ENCODE assay signal across 9 cellular contexts in the genomic region with DNA sequence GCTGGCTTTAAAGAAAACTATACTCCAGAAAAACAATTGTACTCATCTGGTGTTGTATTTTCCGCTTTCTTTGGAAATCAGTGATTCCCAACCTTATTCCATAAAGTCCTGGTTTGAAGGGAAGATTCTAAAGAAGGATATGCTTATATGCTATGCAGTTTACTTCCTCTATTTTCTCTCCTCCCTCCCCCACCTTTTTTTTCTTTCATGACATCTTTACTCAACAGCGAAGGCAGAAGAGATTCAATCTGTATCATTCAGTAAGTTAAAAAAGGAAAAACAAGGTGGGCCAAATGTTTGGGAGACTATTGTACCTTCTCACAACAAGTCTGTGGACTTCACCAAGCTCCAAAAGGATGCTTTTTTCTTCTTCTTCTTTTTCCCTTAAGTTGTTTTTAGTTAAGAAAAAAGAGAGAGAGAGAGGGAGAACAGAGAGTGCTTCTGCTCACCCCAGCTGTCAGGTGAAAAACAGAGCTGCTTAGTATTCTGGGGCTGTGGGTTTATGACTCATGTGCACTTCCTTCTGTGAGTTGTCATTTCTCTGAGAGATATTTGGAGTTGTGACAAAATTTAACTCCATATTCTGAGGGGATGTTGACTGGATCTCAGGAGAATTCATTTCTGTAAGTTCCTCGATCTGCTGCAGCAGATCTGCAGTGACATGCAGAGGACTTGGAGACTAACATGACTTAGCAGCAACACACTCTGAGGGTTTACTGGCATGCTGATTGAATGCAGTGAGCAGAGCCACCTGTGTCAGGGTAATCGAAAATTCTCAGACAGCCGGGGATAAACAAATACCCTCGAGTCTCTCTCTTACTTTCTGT.
DNase-seq lines count a peak whose midpoint lies in the region; ATAC-seq, FAIRE-seq and TF ChIP-seq lines count a peak whose summit lies in the region.
"Had no signal": no experiment of that assay in that cellular context is flagged by ENCODE, and none has a peak within 500 bp of the region (broad histone marks: within the 10 kb centered on the region; RNA-seq: fewer than 3 reads in every experiment).

No MANE protein-coding gene starts in this region.

- no peaks in the 10 kb centered on the region for H3K9me3 Mint-ChIP-seq in stimulated activated memory B cell treated with anti-CD40 and anti-IgM and Interleukin-4, amounts not matched to agents 10 μg/mL and 1 μg/mL and 100 μg/mL, for 72 hours

- H3K27me3 ChIP-seq in SK-N-SH (ENCODE audit: insufficient read depth) (no peaks in the 10 kb centered on the region), adipocyte (replicated peaks; ENCODE audit: control insufficient read depth, insufficient read depth, low read length) (no peaks in the 10 kb centered on the region), left lung (no peaks in the 10 kb centered on the region)

- H3K79me2 ChIP-seq in SK-N-SH (ENCODE audit: insufficient read depth): 0 out of 2 replicates have a peak, but pooled peaks cover 3% of the 10 kb centered on the region

- DNase-seq in AG08395 (ENCODE audit: low spot score) (peak; percentile 39), GM19239 (ENCODE audit: insufficient read length, low spot score) (peak; percentile 2), SK-N-SH (no peak), adipocyte (ENCODE audit: low read depth) (peak; percentile 58), left lung (no peak), NCI-H2196 (lab: John Stamatoyannopoulos, UW; ENCODE audit: unreplicated experiment) (no peak)

- TF ChIP-seq CTCF in SK-N-SH (IDR thresholded peaks at IDR 0.05) (no peak), left lung (IDR thresholded peaks at IDR 0.05) (no peak)

- H3K36me3 ChIP-seq in SK-N-SH (replicated peaks in 1 of 2; ENCODE audit: control insufficient read depth in 1 of 2, insufficient read depth in 2 of 2, low read length in 1 of 2): peaks cover 4 to 26% of the 10 kb centered on the region in 2 experiments
- H3K36me3 ChIP-seq in adipocyte (ENCODE audit: control insufficient read depth, insufficient read depth, low read length, severe bottlenecking): no peaks in the 10 kb centered on the region
- H3K36me3 ChIP-seq in left lung: no peaks in the 10 kb centered on the region

- CTCF ChIA-PET in SK-N-SH (lab: Yijun Ruan, JAX): interaction anchor here (1.2 to 4.6 kb wide), 5 partner anchors 10 to 333 kb away, joined by 4 to 20 read pairs (median 10); no protein-coding TSS in a partner anchor

- peak overlapping the region; percentile 91 to 96 for H3K27ac ChIP-seq in SK-N-SH (ENCODE audit: low read depth in 2 of 2, low read length in 1 of 2)
- peak overlapping the region; percentile 50 to 64 for H3K27ac ChIP-seq in left lung

- TF ChIP-seq EP300 in SK-N-SH (IDR thresholded peaks at IDR 0.05; ENCODE audit: borderline replicate concordance in 1 of 2, low read depth in 1 of 2, low read length in 1 of 2): peak; percentile 74 to 98

- H3K27ac Mint-ChIP-seq in stimulated activated memory B cell treated with anti-CD40 and anti-IgM and Interleukin-4, amounts not matched to agents 10 μg/mL and 1 μg/mL and 100 μg/mL, for 72 hours: peak overlapping the region; percentile 64

- peaks cover 31% of the 10 kb centered on the region for H3K4me1 Mint-ChIP-seq in stimulated activated memory B cell treated with anti-CD40 and anti-IgM and Interleukin-4, amounts not matched to agents 10 μg/mL and 1 μg/mL and 100 μg/mL, for 72 hours

- no peaks in the 10 kb centered on the region for H3K9me3 ChIP-seq in SK-N-SH
- H3K9me3 ChIP-seq in adipocyte (ENCODE audit: control insufficient read depth, low read length): no peaks in the 10 kb centered on the region
- no peaks in the 10 kb centered on the region for H3K9me3 ChIP-seq in left lung

- H3K4me2 ChIP-seq in SK-N-SH: peak overlapping the region; percentile 72

- TF ChIP-seq RAD21 in SK-N-SH (IDR thresholded peaks at IDR 0.05; ENCODE audit: low read length): no peak

- POLR2A ChIA-PET in SK-N-SH (lab: Yijun Ruan, JAX): no interaction called here

- ATAC-seq in HG03342 (IDR thresholded peaks at IDR 0.05; ENCODE audit: unreplicated experiment) (peak; percentile 81), left lung (peak; percentile 80)
- ATAC-seq in stimulated activated memory B cell treated with anti-CD40 and anti-IgM and Interleukin-4, amounts not matched to agents 10 μg/mL and 1 μg/mL and 100 μg/mL, for 72 hours: peak; percentile 95

- H3K9me2 ChIP-seq in SK-N-SH: no peaks in the 10 kb centered on the region

- peak overlapping the region; percentile 12 to 48; a peak in 3 of 4 replicates for H3K4me3 ChIP-seq in SK-N-SH (ENCODE audit: low read depth in 2 of 2, low read length in 1 of 2)
- H3K4me3 ChIP-seq in adipocyte (ENCODE audit: low read length): peak overlapping the region; percentile 22
- H3K4me3 ChIP-seq in left lung: no peak overlapping the region

- H3K27me3 Mint-ChIP-seq in stimulated activated memory B cell treated with anti-CD40 and anti-IgM and Interleukin-4, amounts not matched to agents 10 μg/mL and 1 μg/mL and 100 μg/mL, for 72 hours: no peaks in the 10 kb centered on the region

- no peaks in the 10 kb centered on the region for H4K20me1 ChIP-seq in SK-N-SH (ENCODE audit: insufficient read depth)

- no peak overlapping the region for H2AFZ ChIP-seq in SK-N-SH (ENCODE audit: low read depth)

- 19% methylated on average over 6 of the region's 6 CpGs for WGBS in SK-N-SH (ENCODE audit: low lambda C conversion rate)

- no peak for FAIRE-seq in GM19239 (lab: Jason Lieb, UNC)
- FAIRE-seq: G401.6 had no signal

- intact Hi-C loops in left lung (cut with DNase I): no loop called here

- H3F3A ChIP-seq in SK-N-SH (replicated peaks; ENCODE audit: insufficient read depth): peaks cover 46% of the 10 kb centered on the region

- peak overlapping the region; percentile 61 for H3K4me3 Mint-ChIP-seq in stimulated activated memory B cell treated with anti-CD40 and anti-IgM and Interleukin-4, amounts not matched to agents 10 μg/mL and 1 μg/mL and 100 μg/mL, for 72 hours

- no peaks in the 10 kb centered on the region for H3K36me3 Mint-ChIP-seq in stimulated activated memory B cell treated with anti-CD40 and anti-IgM and Interleukin-4, amounts not matched to agents 10 μg/mL and 1 μg/mL and 100 μg/mL, for 72 hours

- H3K9ac ChIP-seq in SK-N-SH: peak overlapping the region; percentile 31; the same call in 1 of the 2 replicates
- H3K9ac ChIP-seq in adipocyte (ENCODE audit: low read length): no peak overlapping the region

- H3K4me1 ChIP-seq in SK-N-SH (ENCODE audit: control insufficient read depth in 1 of 2, insufficient read depth in 2 of 2, low read depth in 1 of 2, low read length in 1 of 2) (peaks cover 6 to 19% of the 10 kb centered on the region in 2 experiments), adipocyte (ENCODE audit: control insufficient read depth, insufficient read depth, low read length) (peaks cover 23% of the 10 kb centered on the region), left lung (peaks cover 0 to 9% of the 10 kb centered on the region in 2 donors)

TF ChIP-seq in SK-N-SH, 30 proteins besides CTCF, POLR2A, EP300 and RAD21 (continues in another document):
- TF ChIP-seq YY1 (IDR thresholded peaks at IDR 0.05; ENCODE audit: low read depth) (no peak), RXRA (IDR thresholded peaks at IDR 0.05; ENCODE audit: borderline replicate concordance, low read depth) (peak; percentile 82), SMC3 (IDR thresholded peaks at IDR 0.05; ENCODE audit: low read depth, low read length) (no peak), SIN3A (IDR thresholded peaks at IDR 0.05; ENCODE audit: borderline replicate concordance, low read depth, low read length) (peak; percentile 94; the same call in 1 of the 2 replicates), FOXM1 (IDR thresholded peaks at IDR 0.05; ENCODE audit: low read depth) (peak; percentile 81; the same call in 1 of the 2 replicates), TEAD4 (IDR thresholded peaks at IDR 0.05; ENCODE audit: borderline replicate concordance, insufficient read depth) (peak; percentile 86), EZH2phosphoT487 (IDR thresholded peaks at IDR 0.05; ENCODE audit: borderline replicate concordance, low read depth) (no peak), GABPA (IDR thresholded peaks at IDR 0.05; ENCODE audit: low read depth) (no peak), CHD2 (IDR thresholded peaks at IDR 0.05; ENCODE audit: low read length, partially characterized antibody) (no peak), FOXJ3 (CRISPR knock-in tag; IDR thresholded peaks at IDR 0.05) (no peak)
- TF ChIP-seq, protein P1, sequence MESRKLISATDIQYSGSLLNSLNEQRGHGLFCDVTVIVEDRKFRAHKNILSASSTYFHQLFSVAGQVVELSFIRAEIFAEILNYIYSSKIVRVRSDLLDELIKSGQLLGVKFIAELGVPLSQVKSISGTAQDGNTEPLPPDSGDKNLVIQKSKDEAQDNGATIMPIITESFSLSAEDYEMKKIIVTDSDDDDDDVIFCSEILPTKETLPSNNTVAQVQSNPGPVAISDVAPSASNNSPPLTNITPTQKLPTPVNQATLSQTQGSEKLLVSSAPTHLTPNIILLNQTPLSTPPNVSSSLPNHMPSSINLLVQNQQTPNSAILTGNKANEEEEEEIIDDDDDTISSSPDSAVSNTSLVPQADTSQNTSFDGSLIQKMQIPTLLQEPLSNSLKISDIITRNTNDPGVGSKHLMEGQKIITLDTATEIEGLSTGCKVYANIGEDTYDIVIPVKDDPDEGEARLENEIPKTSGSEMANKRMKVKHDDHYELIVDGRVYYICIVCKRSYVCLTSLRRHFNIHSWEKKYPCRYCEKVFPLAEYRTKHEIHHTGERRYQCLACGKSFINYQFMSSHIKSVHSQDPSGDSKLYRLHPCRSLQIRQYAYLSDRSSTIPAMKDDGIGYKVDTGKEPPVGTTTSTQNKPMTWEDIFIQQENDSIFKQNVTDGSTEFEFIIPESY (IDR thresholded peaks at IDR 0.05; ENCODE audit: borderline replicate concordance, low read depth): 0 out of 2 replicates have a peak, but pooled peaks have one; percentile 50
- TF ChIP-seq, protein P2, sequence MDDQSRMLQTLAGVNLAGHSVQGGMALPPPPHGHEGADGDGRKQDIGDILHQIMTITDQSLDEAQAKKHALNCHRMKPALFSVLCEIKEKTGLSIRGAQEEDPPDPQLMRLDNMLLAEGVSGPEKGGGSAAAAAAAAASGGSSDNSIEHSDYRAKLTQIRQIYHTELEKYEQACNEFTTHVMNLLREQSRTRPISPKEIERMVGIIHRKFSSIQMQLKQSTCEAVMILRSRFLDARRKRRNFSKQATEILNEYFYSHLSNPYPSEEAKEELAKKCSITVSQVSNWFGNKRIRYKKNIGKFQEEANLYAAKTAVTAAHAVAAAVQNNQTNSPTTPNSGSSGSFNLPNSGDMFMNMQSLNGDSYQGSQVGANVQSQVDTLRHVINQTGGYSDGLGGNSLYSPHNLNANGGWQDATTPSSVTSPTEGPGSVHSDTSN (IDR thresholded peaks at IDR 0.05): peak; percentile 97
- TF ChIP-seq, protein P3, sequence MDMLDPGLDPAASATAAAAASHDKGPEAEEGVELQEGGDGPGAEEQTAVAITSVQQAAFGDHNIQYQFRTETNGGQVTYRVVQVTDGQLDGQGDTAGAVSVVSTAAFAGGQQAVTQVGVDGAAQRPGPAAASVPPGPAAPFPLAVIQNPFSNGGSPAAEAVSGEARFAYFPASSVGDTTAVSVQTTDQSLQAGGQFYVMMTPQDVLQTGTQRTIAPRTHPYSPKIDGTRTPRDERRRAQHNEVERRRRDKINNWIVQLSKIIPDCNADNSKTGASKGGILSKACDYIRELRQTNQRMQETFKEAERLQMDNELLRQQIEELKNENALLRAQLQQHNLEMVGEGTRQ (IDR thresholded peaks at IDR 0.05; ENCODE audit: borderline replicate concordance, low read depth, low read length): no peak

Comparison
In these comparisons a context has a peak if more than half of its experiments do, and no peak if none do; other contexts are left out.
1. DNase-seq: peak in AG08395 (single experiment), GM19239 (single experiment) and adipocyte (single experiment); none in SK-N-SH (single experiment), left lung (0 of 2) and NCI-H2196 (single experiment).
2. H3K4me3 ChIP-seq: peak in SK-N-SH (2 of 2) and adipocyte (single experiment); none in left lung (0 of 2).
3. Peak in every context shown above with its lines, with median percentiles within 50 percentile points of each other: ATAC-seq.